ENCODE assay signal across 18 cellular contexts in the genomic region with DNA sequence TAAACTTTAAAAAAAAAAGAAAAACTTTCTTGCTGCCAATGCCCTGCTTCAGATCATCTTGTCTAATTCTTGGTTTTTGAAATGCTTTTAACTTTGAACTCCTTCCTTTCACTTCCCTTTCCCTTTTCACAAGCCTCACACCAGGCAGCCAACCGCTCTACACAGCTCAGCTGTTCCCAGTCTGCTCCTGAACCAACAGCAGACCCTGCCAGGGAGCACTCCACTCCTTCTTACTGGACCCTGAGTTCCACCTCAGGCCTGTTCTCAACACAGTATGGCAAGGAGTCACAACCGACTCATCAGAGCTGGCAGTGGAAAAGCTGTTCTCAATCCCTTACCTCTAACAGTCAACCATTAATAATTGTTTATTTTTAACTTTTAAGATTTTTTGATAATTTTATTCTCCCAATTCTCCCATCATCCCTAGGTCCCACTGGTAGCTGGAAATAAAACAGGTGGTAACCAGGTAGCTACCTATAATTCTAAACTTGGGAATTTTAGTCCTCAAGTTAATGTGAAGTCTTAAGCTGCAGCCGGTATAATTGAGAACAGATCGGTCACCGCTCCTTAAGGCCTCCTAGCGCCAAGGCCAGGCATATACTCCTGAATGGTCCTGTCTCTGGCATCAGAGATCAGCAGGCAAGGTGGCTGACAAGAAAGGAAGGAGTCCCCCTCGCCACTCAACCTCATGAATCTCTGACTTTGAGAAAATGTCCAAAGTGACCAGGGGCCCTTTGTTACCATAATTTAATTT. TPM values are rescaled to one million over a fixed set of nuclear protein-coding genes. Genes with fewer than 3 reads are reported as not detected.
DNase-seq lines count a peak whose midpoint lies in the region; ATAC-seq and TF ChIP-seq lines count a peak whose summit lies in the region.
"Had no signal": no experiment of that assay in that cellular context is flagged by ENCODE, and none has a peak within 500 bp of the region (broad histone marks: within the 10 kb centered on the region; RNA-seq: fewer than 3 reads in every experiment).

No MANE protein-coding gene starts in this region.

- H3K9me3 ChIP-seq in left ventricle myocardium inferior (replicated peaks) = no peaks in the 10 kb centered on the region
- H3K9me3 ChIP-seq: Peyer's patch, prostate gland, testis had no signal

- H3K36me3 ChIP-seq in H7 (replicated peaks; ENCODE audit: control insufficient read depth, insufficient read depth, low read length) (no peaks in the 10 kb centered on the region), left ventricle myocardium inferior (no peaks in the 10 kb centered on the region)
- H3K36me3 ChIP-seq: WERI-Rb-1 had no signal

- H3K4me3 ChIP-seq in H7 (ENCODE audit: insufficient read depth, low read depth, low read length) (no peak overlapping the region), left ventricle myocardium inferior (no peak overlapping the region), skin epidermis (no peak overlapping the region)
- H3K4me3 ChIP-seq: Peyer's patch, prostate gland, testis had no signal

- peak; percentile 70 for DNase-seq in H7
- DNase-seq in SIG-M5 (lab: John Stamatoyannopoulos, UW) = peak; percentile 49
- DNase-seq in left ventricle myocardium inferior = no peak
- DNase-seq in stimulated activated naive CD8-positive, alpha-beta T cell treated with anti-CD3 and anti-CD28 coated beads, Interleukin-15, amount 100 ng/mL, for 72 hours = no peak
- no peak for DNase-seq in activated naive CD4-positive, alpha-beta T cell treated with anti-CD3 and anti-CD28 coated beads for 36 hours
- no peak for DNase-seq in NCI-H82 (lab: John Stamatoyannopoulos, UW)
- DNase-seq in GM19240 (ENCODE audit: insufficient read length, low spot score) = no peak
- DNase-seq: central memory CD4-positive, alpha-beta T cell; COR-L47; left cardiac atrium; NCI-H1930; Peyer's patch; testis; WERI-Rb-1 had no signal

- H3K4me3 Mint-ChIP-seq in stimulated activated naive CD8-positive, alpha-beta T cell treated with anti-CD3 and anti-CD28 coated beads, Interleukin-15, amount 100 ng/mL, for 72 hours = no peak overlapping the region
- H3K4me3 Mint-ChIP-seq in activated naive CD4-positive, alpha-beta T cell treated with anti-CD3 and anti-CD28 coated beads for 36 hours = no peak overlapping the region
- H3K4me3 Mint-ChIP-seq: activated T-helper 1 cell treated with anti-CD3 and anti-CD28 coated beads, Interleukin-12 subunit alpha, Interleukin-12 subunit beta, Interleukin-2, Interleukin-4 antibody, amounts not matched to agents 30 ng/mL and 10 ng/mL and 1 ng/mL, durations not matched to agents 14 hours and 24 hours and 36 hours had no signal

- intact Hi-C loops in left ventricle myocardium inferior (cut with micrococcal nuclease) = no loop called here
- intact Hi-C loops in activated naive CD4-positive, alpha-beta T cell treated with anti-CD3 and anti-CD28 coated beads for 36 hours (cut with micrococcal nuclease) = no loop called here

- no peaks in the 10 kb centered on the region for H3K36me3 Mint-ChIP-seq in activated naive CD4-positive, alpha-beta T cell treated with anti-CD3 and anti-CD28 coated beads for 36 hours (ENCODE audit: low read depth)

- H3K27me3 ChIP-seq in H7 (ENCODE audit: control insufficient read depth, insufficient read depth, low read length) (no peaks in the 10 kb centered on the region), left ventricle myocardium inferior (ENCODE audit: low read depth) (no peaks in the 10 kb centered on the region)
- H3K27me3 ChIP-seq: Peyer's patch, testis had no signal

- H3K9me3 Mint-ChIP-seq in stimulated activated naive CD8-positive, alpha-beta T cell treated with anti-CD3 and anti-CD28 coated beads, Interleukin-15, amount 100 ng/mL, for 72 hours = no peaks in the 10 kb centered on the region
- H3K9me3 Mint-ChIP-seq in activated naive CD4-positive, alpha-beta T cell treated with anti-CD3 and anti-CD28 coated beads for 36 hours = no peaks in the 10 kb centered on the region
- H3K9me3 Mint-ChIP-seq: activated T-helper 1 cell treated with anti-CD3 and anti-CD28 coated beads, Interleukin-12 subunit alpha, Interleukin-12 subunit beta, Interleukin-2, Interleukin-4 antibody, amounts not matched to agents 30 ng/mL and 10 ng/mL and 1 ng/mL, durations not matched to agents 14 hours and 24 hours and 36 hours had no signal

- peak overlapping the region; percentile 42 for H3K27ac ChIP-seq in left ventricle myocardium inferior (replicated peaks)
- H3K27ac ChIP-seq in skin epidermis = peak overlapping the region in 11 of 21 experiments; percentile 23 to 75 (median 61)
- H3K27ac ChIP-seq: WERI-Rb-1 had no signal

- no peak for ATAC-seq in stimulated activated naive CD8-positive, alpha-beta T cell treated with anti-CD3 and anti-CD28 coated beads, Interleukin-15, amount 100 ng/mL, for 72 hours

- H3K4me1 Mint-ChIP-seq in stimulated activated naive CD8-positive, alpha-beta T cell treated with anti-CD3 and anti-CD28 coated beads, Interleukin-15, amount 100 ng/mL, for 72 hours = no peaks in the 10 kb centered on the region
- H3K4me1 Mint-ChIP-seq in activated naive CD4-positive, alpha-beta T cell treated with anti-CD3 and anti-CD28 coated beads for 36 hours (ENCODE audit: low read depth) = no peaks in the 10 kb centered on the region

- CTCF ChIA-PET in activated naive CD4-positive, alpha-beta T cell treated with anti-CD3 and anti-CD28 coated beads for 36 hours (lab: Charles Lee) = no interaction called here

- H3K27ac Mint-ChIP-seq in stimulated activated naive CD8-positive, alpha-beta T cell treated with anti-CD3 and anti-CD28 coated beads, Interleukin-15, amount 100 ng/mL, for 72 hours = no peak overlapping the region
- no peak overlapping the region for H3K27ac Mint-ChIP-seq in activated naive CD4-positive, alpha-beta T cell treated with anti-CD3 and anti-CD28 coated beads for 36 hours
- H3K27ac Mint-ChIP-seq: activated T-helper 1 cell treated with anti-CD3 and anti-CD28 coated beads, Interleukin-12 subunit alpha, Interleukin-12 subunit beta, Interleukin-2, Interleukin-4 antibody, amounts not matched to agents 30 ng/mL and 10 ng/mL and 1 ng/mL, durations not matched to agents 14 hours and 24 hours and 36 hours had no signal

- peaks cover 13% of the 10 kb centered on the region for H3K4me1 ChIP-seq in left ventricle myocardium inferior
- H3K4me1 ChIP-seq: prostate gland had no signal

- no peaks in the 10 kb centered on the region for H3K27me3 Mint-ChIP-seq in stimulated activated naive CD8-positive, alpha-beta T cell treated with anti-CD3 and anti-CD28 coated beads, Interleukin-15, amount 100 ng/mL, for 72 hours
- H3K27me3 Mint-ChIP-seq in activated naive CD4-positive, alpha-beta T cell treated with anti-CD3 and anti-CD28 coated beads for 36 hours (ENCODE audit: low read depth) = no peaks in the 10 kb centered on the region

- no peak for TF ChIP-seq CTCF in left ventricle myocardium inferior (IDR thresholded peaks at IDR 0.05; ENCODE audit: borderline replicate concordance)

RNA-seq across cellular contexts. Expression of a gene that starts 43.9 kb away (rescaled TPM):
- total RNA-seq in H7 (2014; rRNA removed; shearing (Covaris generic)) = 2.8 and 3.0 TPM in 2 replicates
- total RNA-seq in left ventricle myocardium inferior = 6.7 TPM
- total RNA-seq in activated naive CD4-positive, alpha-beta T cell treated with anti-CD3 and anti-CD28 coated beads for 36 hours = under 1 TPM in 1 of 2 experiments, not detected in 1; 0.29 TPM
- total RNA-seq: HT-29 had no signal

Comparison
In these comparisons a context has a peak if more than half of its experiments do, and no peak if none do; other contexts are left out.
1. DNase-seq: peak in H7 (single experiment) and SIG-M5 (single experiment); none in left ventricle myocardium inferior (single experiment), stimulated activated naive CD8-positive, alpha-beta T cell treated with anti-CD3 and anti-CD28 coated beads, Interleukin-15, amount 100 ng/mL, for 72 hours (0 of 2), activated naive CD4-positive, alpha-beta T cell treated with anti-CD3 and anti-CD28 coated beads for 36 hours (single experiment), NCI-H82 (single experiment) and GM19240 (single experiment).